Comparison of ENCODE assay signal across 1 cellular context in the genomic region with DNA sequence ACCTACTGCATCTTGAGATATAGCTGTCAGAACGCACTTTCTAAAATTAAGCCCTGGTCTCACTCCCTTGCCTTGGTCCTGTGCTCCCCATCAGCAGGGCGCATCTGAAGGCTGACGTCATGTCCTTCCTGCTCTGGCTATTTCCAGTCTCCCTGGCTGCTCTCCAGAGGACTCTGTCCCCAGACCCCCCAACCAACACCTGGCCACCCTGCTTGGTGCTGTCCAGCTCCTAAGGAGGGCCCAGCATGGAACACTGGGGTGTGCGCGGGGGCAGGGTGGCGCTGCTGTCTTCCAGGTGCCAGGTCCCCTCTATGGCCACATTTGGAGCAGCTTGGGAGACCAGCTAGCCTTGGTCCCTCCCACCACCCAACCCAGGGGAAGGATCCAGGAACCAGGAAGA.
A peak's percentile ranks its signal among the peaks of the same experiment; 100 is the strongest.
TF ChIP-seq lines count a peak whose summit lies in the region.

No MANE protein-coding gene starts in this region.

TF ChIP-seq in K562, 482 proteins besides CTCF, POLR2A, EP300 and RAD21:
- TF ChIP-seq, protein P1, sequence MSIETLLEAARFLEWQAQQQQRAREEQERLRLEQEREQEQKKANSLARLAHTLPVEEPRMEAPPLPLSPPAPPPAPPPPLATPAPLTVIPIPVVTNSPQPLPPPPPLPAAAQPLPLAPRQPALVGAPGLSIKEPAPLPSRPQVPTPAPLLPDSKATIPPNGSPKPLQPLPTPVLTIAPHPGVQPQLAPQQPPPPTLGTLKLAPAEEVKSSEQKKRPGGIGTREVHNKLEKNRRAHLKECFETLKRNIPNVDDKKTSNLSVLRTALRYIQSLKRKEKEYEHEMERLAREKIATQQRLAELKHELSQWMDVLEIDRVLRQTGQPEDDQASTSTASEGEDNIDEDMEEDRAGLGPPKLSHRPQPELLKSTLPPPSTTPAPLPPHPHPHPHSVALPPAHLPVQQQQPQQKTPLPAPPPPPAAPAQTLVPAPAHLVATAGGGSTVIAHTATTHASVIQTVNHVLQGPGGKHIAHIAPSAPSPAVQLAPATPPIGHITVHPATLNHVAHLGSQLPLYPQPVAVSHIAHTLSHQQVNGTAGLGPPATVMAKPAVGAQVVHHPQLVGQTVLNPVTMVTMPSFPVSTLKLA (conservative IDR thresholded peaks at IDR 0.05), result no peak
- TF ChIP-seq ATF7 (IDR thresholded peaks at IDR 0.05) (peak; percentile 21; the same call in 1 of the 2 replicates), ZNF431 (CRISPR knock-in tag; IDR thresholded peaks at IDR 0.05) (no peak), ZBTB49 (CRISPR knock-in tag; IDR thresholded peaks at IDR 0.05; ENCODE audit: borderline replicate concordance) (no peak)
TF ChIP-seq in K562: peak in this region for 1.
